In genomic region chr9:76336027-76336426, GRCh38 we compare ENCODE assay signal across 26 cellular contexts.
"Had no signal": no experiment of that assay in that cellular context is flagged by ENCODE, and none has a peak within 500 bp of the region (broad histone marks: within the 10 kb centered on the region; RNA-seq: fewer than 3 reads in every experiment).

No MANE protein-coding gene starts in this region.

- ATAC-seq: activated T-cell treated with anti-CD3 and anti-CD28 coated beads, Interleukin-2, amount 50 U/mL, for 4 hours; Panc1; WTC11 had no signal

- H3K27ac ChIP-seq: KMS-11, RWPE1 had no signal

- H3K9me3 ChIP-seq: MG63 had no signal

- H3K4me2 ChIP-seq: KMS-11 had no signal

- H3K4me3 ChIP-seq: MG63 had no signal

- DNase-seq: activated CD4-positive, alpha-beta memory T cell treated with anti-CD3 and anti-CD28 coated beads for 36 hours; activated CD4-positive, alpha-beta T cell treated with anti-CD3 and anti-CD28 coated beads, Interleukin-2, amount 10 ng/mL, durations not matched to agents 24 days and 14 days; activated CD4-positive, CD25-positive, alpha-beta regulatory T cell treated with anti-CD3 and anti-CD28 coated beads, Interleukin-2, amount 50 U/mL, for 72 hours; activated CD8-positive, alpha-beta memory T cell treated with anti-CD3 and anti-CD28 coated beads for 24 hours; activated effector memory CD4-positive, alpha-beta T cell treated with anti-CD3 and anti-CD28 coated beads, Interleukin-2, amount 50 U/mL, for 16 hours; activated naive CD4-positive, alpha-beta T cell treated with Interleukin-2 at 50 U/mL for 16 hours; activated T-cell treated with anti-CD3 and anti-CD28 coated beads, Interleukin-2, amount 50 U/mL, for 4 hours; amygdala; MG63; MV-4-11; NCI-H1092 treated with DMSO at 0.1 percent for 48 hours; NCI-H1417 treated with DMSO at 0.1 percent for 48 hours; NCI-H1694; NCI-H2029; NCI-H2107; NCI-H2227 treated with DMSO at 0.1 percent for 48 hours; NCI-H446 treated with DMSO at 0.1 percent for 48 hours; NCI-H526 treated with DMSO at 0.1 percent for 48 hours; NCI-H82; NK-92 treated with Interleukin-12 subunit alpha and Interleukin-12 subunit beta, amount 100 ng/mL, for 24 hours; OCI-M1; SHP77 had no signal

- H3K36me3 ChIP-seq: MG63 had no signal

- H3K27me3 ChIP-seq: MG63 had no signal

- H3K9ac ChIP-seq: KMS-11 had no signal
